In genomic region chr18:77765468-77765867, GRCh38 we compare ENCODE assay signal across 8 cellular contexts.
DNase-seq lines count a peak whose midpoint lies in the region; ATAC-seq lines count a peak whose summit lies in the region.

No MANE protein-coding gene starts in this region.

- DNase-seq in COLO668 (lab: John Stamatoyannopoulos, UW; ENCODE audit: unreplicated experiment), result peak; percentile 72
- peak; percentile 76 for DNase-seq in NCI-H69 (lab: John Stamatoyannopoulos, UW)
- peak; percentile 8 for DNase-seq in globus pallidus (ENCODE audit: low spot score)
- DNase-seq in ureter (ENCODE audit: low spot score), result peak; percentile 52
- DNase-seq in mesenteric fat pad (ENCODE audit: low spot score), result no peak

- ATAC-seq in HG03139 (IDR thresholded peaks at IDR 0.05; ENCODE audit: unreplicated experiment) (peak; percentile 58), HG03432 (IDR thresholded peaks at IDR 0.05; ENCODE audit: unreplicated experiment) (no peak), HG03196 (IDR thresholded peaks at IDR 0.05; ENCODE audit: unreplicated experiment) (no peak)
